ENCODE assay signal across 15 cellular contexts in genomic region chr4:3700223-3700622, GRCh38.
DNase-seq lines count a peak whose midpoint lies in the region; ATAC-seq and TF ChIP-seq lines count a peak whose summit lies in the region.
"Had no signal": no experiment of that assay in that cellular context is flagged by ENCODE, and none has a peak within 500 bp of the region (broad histone marks: within the 10 kb centered on the region; RNA-seq: fewer than 3 reads in every experiment).

No MANE protein-coding gene starts in this region.

- ATAC-seq in GM19328 (IDR thresholded peaks at IDR 0.05; ENCODE audit: unreplicated experiment) (no peak), GM18517 (IDR thresholded peaks at IDR 0.05; ENCODE audit: unreplicated experiment) (no peak), HG03025 (IDR thresholded peaks at IDR 0.05; ENCODE audit: low FRiP score, unreplicated experiment) (no peak)
- ATAC-seq: GM12878 had no signal

- H3K27me3 Mint-ChIP-seq in CD14-positive monocyte (ENCODE audit: low read depth in 3 of 3) (peaks cover 16 to 45% (median 19%) of the 10 kb centered on the region in 3 donors), glutamatergic neuron (ENCODE audit: unreplicated experiment) (peaks cover 6% of the 10 kb centered on the region)

- TF ChIP-seq CTCF in BE2C (IDR thresholded peaks at IDR 0.05; ENCODE audit: low read depth, low read length) (no peak), CD14-positive monocyte (IDR thresholded peaks at IDR 0.05) (no peak), glutamatergic neuron (IDR thresholded peaks at IDR 0.05; ENCODE audit: partially characterized antibody, unreplicated experiment) (no peak)

- H3K4me3 ChIP-seq in BE2C (ENCODE audit: low read depth, low read length): no peak overlapping the region
- H3K4me3 ChIP-seq: BLaER1, GM12878 had no signal

- peak; percentile 1 for DNase-seq in BE2C
- peak; percentile 3 for DNase-seq in CD14-positive monocyte (ENCODE audit: low spot score)
- DNase-seq in glutamatergic neuron: peak; percentile 4
- peak; percentile 32 for DNase-seq in posterior vena cava (ENCODE audit: low spot score)
- DNase-seq in H4 (ENCODE audit: low spot score): no peak
- DNase-seq: Calu3; CD4-positive, alpha-beta T cell; DMS79; H7 had no signal

- H3K9me3 Mint-ChIP-seq in CD14-positive monocyte: peaks cover 3 to 11% (median 6%) of the 10 kb centered on the region in 7 donors
- H3K9me3 Mint-ChIP-seq in glutamatergic neuron (ENCODE audit: unreplicated experiment): peaks cover 11% of the 10 kb centered on the region

- H3K27ac Mint-ChIP-seq in CD14-positive monocyte (no peak overlapping the region), glutamatergic neuron (ENCODE audit: unreplicated experiment) (no peak overlapping the region)
- H3K27ac Mint-ChIP-seq: CD4-positive, alpha-beta T cell; IgD-negative memory B cell had no signal

- H3K4me1 Mint-ChIP-seq in CD14-positive monocyte: peaks cover 2% of the 10 kb centered on the region
- H3K4me1 Mint-ChIP-seq in glutamatergic neuron (ENCODE audit: low read depth, unreplicated experiment): peaks cover 3% of the 10 kb centered on the region
- H3K4me1 Mint-ChIP-seq: IgD-negative memory B cell had no signal

- intact Hi-C loops in CD14-positive monocyte (cut with micrococcal nuclease): no loop called here
- intact Hi-C loops in posterior vena cava (cut with DNase I): loop anchor here in 1 of 2 donors (5.0 kb wide), 1 partner anchor 33 kb away; no protein-coding TSS in a partner anchor

- no peaks in the 10 kb centered on the region; the same call in 1 of the 2 replicates for H3K4me1 ChIP-seq in BE2C

- no peak overlapping the region for H3K4me3 Mint-ChIP-seq in CD14-positive monocyte
- H3K4me3 Mint-ChIP-seq in glutamatergic neuron (ENCODE audit: unreplicated experiment): no peak overlapping the region
- H3K4me3 Mint-ChIP-seq: CD4-positive, alpha-beta T cell had no signal

- H3K36me3 ChIP-seq in BE2C: no peaks in the 10 kb centered on the region
- H3K36me3 ChIP-seq: BLaER1 had no signal

- peaks cover 5% of the 10 kb centered on the region for H3K9me3 ChIP-seq in BE2C

- H3K36me3 Mint-ChIP-seq in CD14-positive monocyte (no peaks in the 10 kb centered on the region), glutamatergic neuron (ENCODE audit: unreplicated experiment) (peaks cover 28% of the 10 kb centered on the region)
- H3K36me3 Mint-ChIP-seq: IgD-negative memory B cell had no signal

- no peaks in the 10 kb centered on the region for H3K27me3 ChIP-seq in BE2C
- H3K27me3 ChIP-seq: BLaER1 had no signal
